12 cellular contexts compared by ENCODE assay signal in genomic region chr7:36281945-36282727, GRCh38.
DNase-seq lines count a peak whose midpoint lies in the region; ATAC-seq and TF ChIP-seq lines count a peak whose summit lies in the region.
"Had no signal": no experiment of that assay in that cellular context is flagged by ENCODE, and none has a peak within 500 bp of the region (broad histone marks: within the 10 kb centered on the region; RNA-seq: fewer than 3 reads in every experiment).

No MANE protein-coding gene starts in this region.

- H3K9me3 ChIP-seq in vagina, result no peaks in the 10 kb centered on the region
- H3K9me3 ChIP-seq: upper lobe of left lung had no signal

- H3K36me3 ChIP-seq in vagina, result no peaks in the 10 kb centered on the region
- H3K36me3 ChIP-seq: upper lobe of left lung had no signal

- H3K4me3 ChIP-seq in vagina, result no peak overlapping the region
- H3K4me3 ChIP-seq: upper lobe of left lung had no signal

- TF ChIP-seq CTCF in vagina (IDR thresholded peaks at IDR 0.05), result no peak

- peak; percentile 10 for DNase-seq in NOMO-1 treated with DMSO at 0.1 percent for 48 hours (lab: John Stamatoyannopoulos, UW; ENCODE audit: unreplicated experiment)
- no peak for DNase-seq in NOMO-1 treated with dmso at 0.1 percent for 144 hours (lab: John Stamatoyannopoulos, UW; ENCODE audit: unreplicated experiment)
- peak; percentile 42 for DNase-seq in SW480 (ENCODE audit: low spot score)
- peak; percentile 27 for DNase-seq in islet precursor cell
- no peak for DNase-seq in vagina (ENCODE audit: extremely low spot score in 2 of 2)
- DNase-seq in T-helper 1 cell, result no peak
- DNase-seq in NCI-H446 treated with DMSO at 0.1 percent for 48 hours (lab: John Stamatoyannopoulos, UW), result no peak
- DNase-seq: activated CD4-positive, CD25-positive, alpha-beta regulatory T cell; cortex of kidney; NCI-H146 had no signal

- intact Hi-C loops in vagina (cut with DNase I), result no loop called here

- H3K4me1 ChIP-seq in vagina, result peaks cover 75% of the 10 kb centered on the region

- ATAC-seq in GM18520 (IDR thresholded peaks at IDR 0.05; ENCODE audit: unreplicated experiment), result no peak

- no peak for TF ChIP-seq POLR2A in vagina (IDR thresholded peaks at IDR 0.05)

- no peaks in the 10 kb centered on the region for H3K27me3 ChIP-seq in vagina
- H3K27me3 ChIP-seq: upper lobe of left lung had no signal

- H3K27ac ChIP-seq in vagina, result peak overlapping the region; percentile 73

Comparison
In these comparisons a context has a peak if more than half of its experiments do, and no peak if none do; other contexts are left out.
1. DNase-seq: peak in NOMO-1 treated with DMSO at 0.1 percent for 48 hours (single experiment), SW480 (single experiment) and islet precursor cell (single experiment); none in NOMO-1 treated with dmso at 0.1 percent for 144 hours (single experiment), vagina (0 of 2), T-helper 1 cell (0 of 5) and NCI-H446 treated with DMSO at 0.1 percent for 48 hours (single experiment).